29 cellular contexts compared by ENCODE assay signal in the genomic region with DNA sequence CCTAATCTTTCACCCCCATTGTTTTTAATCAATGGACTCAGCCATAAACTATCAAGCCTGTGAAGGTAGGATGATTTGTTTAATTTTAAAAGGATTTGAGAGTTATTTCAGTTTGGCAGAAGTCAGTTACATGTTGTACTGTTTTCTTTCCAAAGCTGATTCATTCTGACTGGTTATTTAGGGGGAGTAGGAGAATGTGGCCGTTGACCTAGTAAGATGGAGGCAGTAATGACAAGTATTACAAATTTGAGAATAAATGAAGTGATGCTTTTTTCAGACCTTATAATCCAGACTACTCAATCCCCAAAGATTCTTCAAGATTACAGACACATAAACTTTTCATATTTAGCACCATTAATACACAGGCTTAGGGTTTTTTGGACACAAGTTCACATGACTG. TPM values are rescaled to one million over a fixed set of nuclear protein-coding genes. Genes with fewer than 3 reads are reported as not detected.
DNase-seq lines count a peak whose midpoint lies in the region; ATAC-seq and TF ChIP-seq lines count a peak whose summit lies in the region.
"Had no signal": no experiment of that assay in that cellular context is flagged by ENCODE, and none has a peak within 500 bp of the region (broad histone marks: within the 10 kb centered on the region; RNA-seq: fewer than 3 reads in every experiment).

No MANE protein-coding gene starts in this region.

- no peak for ATAC-seq in thoracic aorta (ENCODE audit: insufficient number of reproducible peaks, low FRiP score, low read depth)
- ATAC-seq in SK-N-SH treated with all-trans-retinoic acid at 6 μM for 48 hours = no peak
- no peak for ATAC-seq in activated CD4-positive, CD25-positive, alpha-beta regulatory T cell treated with anti-CD3 and anti-CD28 coated beads, Interleukin-2, amount 50 U/mL, for 24 hours
- ATAC-seq in GM18517 (IDR thresholded peaks at IDR 0.05; ENCODE audit: unreplicated experiment) = no peak
- ATAC-seq: activated CD8-positive, alpha-beta memory T cell treated with anti-CD3 and anti-CD28 coated beads, Interleukin-2, amount 10 ng/mL, durations not matched to agents 7 days and 5 days; activated T-cell treated with anti-CD3 and anti-CD28 coated beads, Interleukin-2, amount 50 U/mL, for 72 hours; left ventricle myocardium superior; naive thymus-derived CD8-positive, alpha-beta T cell; Panc1; pancreas; WTC11 had no signal

- TF ChIP-seq CTCF in thoracic aorta (IDR thresholded peaks at IDR 0.05) = no peak

- H3K9me3 ChIP-seq in thoracic aorta = no peaks in the 10 kb centered on the region
- H3K9me3 ChIP-seq: adrenal gland, esophagus muscularis mucosa, pancreas, spleen had no signal

- peak overlapping the region in 2 of 3 donors; percentile 37 to 41 for H3K27ac Mint-ChIP-seq in IgD-negative memory B cell
- H3K27ac Mint-ChIP-seq: activated CD8-positive, alpha-beta memory T cell treated with anti-CD3 and anti-CD28 coated beads, Interleukin-2, amount 10 ng/mL, durations not matched to agents 7 days and 5 days; activated T-cell treated with anti-CD3 and anti-CD28 coated beads, Interleukin-2, amount 50 U/mL, for 72 hours; mesothelial cell of epicardium; naive thymus-derived CD8-positive, alpha-beta T cell; WTC11 had no signal

- peak overlapping the region; percentile 23 to 32 for H3K27ac ChIP-seq in thoracic aorta
- H3K27ac ChIP-seq: adrenal gland, C4-2B, esophagus muscularis mucosa, pancreas, spleen had no signal

- peaks cover 2 to 40% of the 10 kb centered on the region in 2 donors for H3K4me1 ChIP-seq in thoracic aorta (ENCODE audit: control insufficient read depth in 1 of 2, low read depth in 2 of 2)
- H3K4me1 ChIP-seq: pancreas had no signal

- peak overlapping the region in 1 of 4 donors; percentile 81 for H3K4me3 Mint-ChIP-seq in IgD-negative memory B cell
- H3K4me3 Mint-ChIP-seq: activated CD8-positive, alpha-beta memory T cell treated with anti-CD3 and anti-CD28 coated beads, Interleukin-2, amount 10 ng/mL, durations not matched to agents 7 days and 5 days; activated T-cell treated with anti-CD3 and anti-CD28 coated beads, Interleukin-2, amount 50 U/mL, for 72 hours; mesothelial cell of epicardium had no signal

- H3K4me3 ChIP-seq in thoracic aorta = no peak overlapping the region
- H3K4me3 ChIP-seq: adrenal gland, esophagus muscularis mucosa, pancreas, spleen had no signal

- H3K27me3 ChIP-seq in thoracic aorta (replicated peaks; ENCODE audit: insufficient read depth) = no peaks in the 10 kb centered on the region

- peak; percentile 40 for DNase-seq in cerebellar cortex (ENCODE audit: low spot score)
- DNase-seq in iris pigment epithelial cell (ENCODE audit: low read depth) = peak; percentile 48
- DNase-seq in thoracic aorta (ENCODE audit: low spot score) = no peak
- DNase-seq: activated CD4-positive, alpha-beta T cell treated with anti-CD3 and anti-CD28 coated beads, Interleukin-2, amount 50 U/mL, for 1 hour; activated CD8-positive, alpha-beta memory T cell treated with anti-CD3 and anti-CD28 coated beads, Interleukin-2, amount 10 ng/mL, durations not matched to agents 7 days and 5 days; activated naive CD4-positive, alpha-beta T cell treated with Interleukin-2 at 50 U/mL for 16 hours; activated T-cell treated with anti-CD3 and anti-CD28 coated beads, Interleukin-2, amount 50 U/mL, for 72 hours; adrenal gland; cortex of kidney; GOT3; left ventricle myocardium superior; naive thymus-derived CD8-positive, alpha-beta T cell; NCI-H1694; NCI-H2171 treated with DMSO at 0.1 percent for 48 hours; NCI-H524; pancreas; SHP77 treated with DMSO at 0.1 percent for 48 hours; spleen; substantia nigra; SW 1271 had no signal

- H3K9me3 Mint-ChIP-seq in IgD-negative memory B cell = peaks cover 0 to 1% (median 0%) of the 10 kb centered on the region in 3 donors
- H3K9me3 Mint-ChIP-seq: activated T-cell treated with anti-CD3 and anti-CD28 coated beads, Interleukin-2, amount 50 U/mL, for 72 hours; mesothelial cell of epicardium; naive thymus-derived CD8-positive, alpha-beta T cell; WTC11 had no signal

- peaks cover 33 to 41% (median 37%) of the 10 kb centered on the region in 3 donors for H3K4me1 Mint-ChIP-seq in IgD-negative memory B cell

- H3K27me3 Mint-ChIP-seq in IgD-negative memory B cell = peaks cover 16% of the 10 kb centered on the region

- no peaks in the 10 kb centered on the region for H3K36me3 ChIP-seq in thoracic aorta
- H3K36me3 ChIP-seq: adrenal gland, pancreas had no signal

- peaks cover 2% of the 10 kb centered on the region for H3K36me3 Mint-ChIP-seq in IgD-negative memory B cell
- H3K36me3 Mint-ChIP-seq: activated CD8-positive, alpha-beta memory T cell treated with anti-CD3 and anti-CD28 coated beads, Interleukin-2, amount 10 ng/mL, durations not matched to agents 7 days and 5 days; WTC11 had no signal

TF ChIP-seq in SK-N-SH treated with all-trans-retinoic acid at 6 μM for 48 hours, 23 proteins besides CTCF, POLR2A, EP300 and RAD21:
- TF ChIP-seq ZFP30 (CRISPR knock-in tag; IDR thresholded peaks at IDR 0.05) (no peak), ZNF70 (CRISPR knock-in tag; IDR thresholded peaks at IDR 0.05) (no peak), TOX (CRISPR knock-in tag; IDR thresholded peaks at IDR 0.05; ENCODE audit: borderline replicate concordance) (no peak)

RNA-seq across cellular contexts. Expression of a gene that starts 4.3 kb away (rescaled TPM):
- polyA plus RNA-seq in IgD-negative memory B cell = 29.3 TPM
- 10 to 100 TPM; 20.4 to 53.3 TPM for total RNA-seq in thoracic aorta
